Comparison of ENCODE assay signal across 1 cellular context in the genomic region with DNA sequence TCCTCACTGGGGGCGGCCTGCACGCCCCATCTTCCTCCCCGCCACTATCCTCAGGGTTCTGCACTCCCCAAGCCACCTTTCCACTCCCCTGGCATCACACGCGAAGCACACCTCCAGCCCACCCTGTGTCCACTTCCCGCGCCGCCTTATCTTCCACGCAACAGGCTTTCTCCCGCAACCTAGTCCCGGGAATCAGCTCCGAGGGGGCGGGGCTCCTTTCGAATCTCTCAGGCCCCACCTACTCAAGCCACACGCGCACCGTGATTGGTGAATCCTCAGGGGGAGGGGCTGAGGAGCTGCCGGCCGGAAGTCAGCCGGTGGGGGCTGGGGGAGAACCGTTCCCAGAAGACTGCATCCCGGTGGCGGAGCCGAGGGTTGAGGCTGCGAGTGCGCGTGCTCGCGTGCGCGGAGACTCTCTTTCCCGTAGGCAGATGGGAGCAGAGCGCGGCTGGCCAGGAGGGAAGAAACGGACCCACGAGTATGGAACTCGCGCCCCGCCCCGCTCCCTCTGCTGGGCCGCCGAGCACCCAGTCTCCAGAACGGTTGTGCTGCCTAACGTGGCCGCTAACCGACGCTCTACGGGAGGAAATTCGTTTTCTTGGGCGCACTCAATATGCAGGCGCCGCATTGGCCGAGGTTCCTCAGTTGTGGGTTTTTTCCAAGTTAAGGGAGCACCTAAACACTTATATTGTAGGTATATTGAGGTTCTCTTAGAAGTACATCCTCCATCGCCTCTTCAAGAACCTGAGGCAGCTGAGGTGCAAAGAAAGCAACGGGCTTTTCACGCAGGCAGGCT.
TF ChIP-seq lines count a peak whose summit lies in the region.

A gene (minus strand): TSS at position 194 of the 796 bp plus-strand sequence.

TF ChIP-seq in K562, 482 proteins besides CTCF, POLR2A, EP300 and RAD21 (continued from another document and continues in another):
- TF ChIP-seq ILF3 (IDR thresholded peaks at IDR 0.05; ENCODE audit: borderline replicate concordance) (no peak), ZNF165 (CRISPR knock-in tag; IDR thresholded peaks at IDR 0.05; ENCODE audit: borderline replicate concordance) (no peak; the same call in 1 of the 2 replicates), ZBTB8A (IDR thresholded peaks at IDR 0.05; ENCODE audit: partially characterized antibody) (no peak), ATF7 (IDR thresholded peaks at IDR 0.05) (peak; percentile 74), EZH2 (IDR thresholded peaks at IDR 0.05; ENCODE audit: borderline replicate concordance, low read depth, low read length) (no peak), ZNF444 (CRISPR knock-in tag; IDR thresholded peaks at IDR 0.05) (no peak), CEBPG (CRISPR knock-in tag; IDR thresholded peaks at IDR 0.05) (no peak), CEBPG (tag; conservative IDR thresholded peaks at IDR 0.05 in 1 of 2, IDR thresholded peaks at IDR 0.05 in 1 of 2) (no peak), ZNF583 (CRISPR knock-in tag; IDR thresholded peaks at IDR 0.05) (peak; percentile 13; the same call in 1 of the 2 replicates), ZNF766 (CRISPR knock-in tag; conservative IDR thresholded peaks at IDR 0.05) (peak; percentile 14), EWSR1 (IDR thresholded peaks at IDR 0.05; ENCODE audit: borderline replicate concordance, low read depth, partially characterized antibody) (no peak), TAF7 (tag; IDR thresholded peaks at IDR 0.05) (peak; percentile 74), NR2F6 (CRISPR knock-in tag; IDR thresholded peaks at IDR 0.05) (no peak), SRF (CRISPR knock-in tag; IDR thresholded peaks at IDR 0.05) (peak in 1 of 2 experiments; percentile 47; a peak in 1 of 4 replicates), POU5F1 (IDR thresholded peaks at IDR 0.05; ENCODE audit: borderline replicate concordance, low read depth, low read length, partially characterized antibody) (no peak), ZKSCAN8 (CRISPR knock-in tag; IDR thresholded peaks at IDR 0.05) (no peak), ILK (tag; IDR thresholded peaks at IDR 0.05; ENCODE audit: borderline replicate concordance, low read depth) (no peak), TCFL5 (CRISPR knock-in tag; conservative IDR thresholded peaks at IDR 0.05) (no peak), SMAD2 (IDR thresholded peaks at IDR 0.05; ENCODE audit: low read depth, low read length) (no peak), FOS (IDR thresholded peaks at IDR 0.05; ENCODE audit: extremely low read depth, insufficient read length) (peak; percentile 24), BRD4 (IDR thresholded peaks at IDR 0.05) (0 out of 2 replicates have a peak, but pooled peaks have one; percentile 6), RCOR1 (IDR thresholded peaks at IDR 0.05; ENCODE audit: borderline replicate concordance in 1 of 2, low read depth in 2 of 2, low read length in 2 of 2) (peak in 1 of 2 experiments; percentile 59; a peak in 2 of 4 replicates), ADNP (tag; IDR thresholded peaks at IDR 0.05) (no peak)
- TF ChIP-seq, protein P1, sequence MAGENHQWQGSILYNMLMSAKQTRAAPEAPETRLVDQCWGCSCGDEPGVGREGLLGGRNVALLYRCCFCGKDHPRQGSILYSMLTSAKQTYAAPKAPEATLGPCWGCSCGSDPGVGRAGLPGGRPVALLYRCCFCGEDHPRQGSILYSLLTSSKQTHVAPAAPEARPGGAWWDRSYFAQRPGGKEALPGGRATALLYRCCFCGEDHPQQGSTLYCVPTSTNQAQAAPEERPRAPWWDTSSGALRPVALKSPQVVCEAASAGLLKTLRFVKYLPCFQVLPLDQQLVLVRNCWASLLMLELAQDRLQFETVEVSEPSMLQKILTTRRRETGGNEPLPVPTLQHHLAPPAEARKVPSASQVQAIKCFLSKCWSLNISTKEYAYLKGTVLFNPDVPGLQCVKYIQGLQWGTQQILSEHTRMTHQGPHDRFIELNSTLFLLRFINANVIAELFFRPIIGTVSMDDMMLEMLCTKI (IDR thresholded peaks at IDR 0.05; ENCODE audit: partially characterized antibody): no peak
- TF ChIP-seq, protein P2, sequence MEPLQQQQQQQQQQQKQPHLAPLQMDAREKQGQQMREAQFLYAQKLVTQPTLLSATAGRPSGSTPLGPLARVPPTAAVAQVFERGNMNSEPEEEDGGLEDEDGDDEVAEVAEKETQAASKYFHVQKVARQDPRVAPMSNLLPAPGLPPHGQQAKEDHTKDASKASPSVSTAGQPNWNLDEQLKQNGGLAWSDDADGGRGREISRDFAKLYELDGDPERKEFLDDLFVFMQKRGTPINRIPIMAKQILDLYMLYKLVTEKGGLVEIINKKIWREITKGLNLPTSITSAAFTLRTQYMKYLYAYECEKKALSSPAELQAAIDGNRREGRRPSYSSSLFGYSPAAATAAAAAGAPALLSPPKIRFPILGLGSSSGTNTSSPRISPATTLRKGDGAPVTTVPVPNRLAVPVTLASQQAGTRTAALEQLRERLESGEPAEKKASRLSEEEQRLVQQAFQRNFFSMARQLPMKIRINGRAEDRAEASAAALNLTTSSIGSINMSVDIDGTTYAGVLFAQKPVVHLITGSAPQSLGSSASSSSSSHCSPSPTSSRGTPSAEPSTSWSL (CRISPR knock-in tag; IDR thresholded peaks at IDR 0.05; ENCODE audit: borderline replicate concordance): no peak
- TF ChIP-seq, protein P3, sequence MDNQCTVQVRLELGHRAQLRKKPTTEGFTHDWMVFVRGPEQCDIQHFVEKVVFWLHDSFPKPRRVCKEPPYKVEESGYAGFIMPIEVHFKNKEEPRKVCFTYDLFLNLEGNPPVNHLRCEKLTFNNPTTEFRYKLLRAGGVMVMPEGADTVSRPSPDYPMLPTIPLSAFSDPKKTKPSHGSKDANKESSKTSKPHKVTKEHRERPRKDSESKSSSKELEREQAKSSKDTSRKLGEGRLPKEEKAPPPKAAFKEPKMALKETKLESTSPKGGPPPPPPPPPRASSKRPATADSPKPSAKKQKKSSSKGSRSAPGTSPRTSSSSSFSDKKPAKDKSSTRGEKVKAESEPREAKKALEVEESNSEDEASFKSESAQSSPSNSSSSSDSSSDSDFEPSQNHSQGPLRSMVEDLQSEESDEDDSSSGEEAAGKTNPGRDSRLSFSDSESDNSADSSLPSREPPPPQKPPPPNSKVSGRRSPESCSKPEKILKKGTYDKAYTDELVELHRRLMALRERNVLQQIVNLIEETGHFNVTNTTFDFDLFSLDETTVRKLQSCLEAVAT (IDR thresholded peaks at IDR 0.05): peak; percentile 51 to 55; a peak in 2 of 4 replicates
- TF ChIP-seq, protein P4, sequence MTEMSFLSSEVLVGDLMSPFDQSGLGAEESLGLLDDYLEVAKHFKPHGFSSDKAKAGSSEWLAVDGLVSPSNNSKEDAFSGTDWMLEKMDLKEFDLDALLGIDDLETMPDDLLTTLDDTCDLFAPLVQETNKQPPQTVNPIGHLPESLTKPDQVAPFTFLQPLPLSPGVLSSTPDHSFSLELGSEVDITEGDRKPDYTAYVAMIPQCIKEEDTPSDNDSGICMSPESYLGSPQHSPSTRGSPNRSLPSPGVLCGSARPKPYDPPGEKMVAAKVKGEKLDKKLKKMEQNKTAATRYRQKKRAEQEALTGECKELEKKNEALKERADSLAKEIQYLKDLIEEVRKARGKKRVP (CRISPR knock-in tag; IDR thresholded peaks at IDR 0.05): no peak; the same call in 1 of the 2 replicates
- TF ChIP-seq, protein P5, sequence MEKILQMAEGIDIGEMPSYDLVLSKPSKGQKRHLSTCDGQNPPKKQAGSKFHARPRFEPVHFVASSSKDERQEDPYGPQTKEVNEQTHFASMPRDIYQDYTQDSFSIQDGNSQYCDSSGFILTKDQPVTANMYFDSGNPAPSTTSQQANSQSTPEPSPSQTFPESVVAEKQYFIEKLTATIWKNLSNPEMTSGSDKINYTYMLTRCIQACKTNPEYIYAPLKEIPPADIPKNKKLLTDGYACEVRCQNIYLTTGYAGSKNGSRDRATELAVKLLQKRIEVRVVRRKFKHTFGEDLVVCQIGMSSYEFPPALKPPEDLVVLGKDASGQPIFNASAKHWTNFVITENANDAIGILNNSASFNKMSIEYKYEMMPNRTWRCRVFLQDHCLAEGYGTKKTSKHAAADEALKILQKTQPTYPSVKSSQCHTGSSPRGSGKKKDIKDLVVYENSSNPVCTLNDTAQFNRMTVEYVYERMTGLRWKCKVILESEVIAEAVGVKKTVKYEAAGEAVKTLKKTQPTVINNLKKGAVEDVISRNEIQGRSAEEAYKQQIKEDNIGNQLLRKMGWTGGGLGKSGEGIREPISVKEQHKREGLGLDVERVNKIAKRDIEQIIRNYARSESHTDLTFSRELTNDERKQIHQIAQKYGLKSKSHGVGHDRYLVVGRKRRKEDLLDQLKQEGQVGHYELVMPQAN (IDR thresholded peaks at IDR 0.05; ENCODE audit: borderline replicate concordance): peak; percentile 90
- TF ChIP-seq, protein P6, sequence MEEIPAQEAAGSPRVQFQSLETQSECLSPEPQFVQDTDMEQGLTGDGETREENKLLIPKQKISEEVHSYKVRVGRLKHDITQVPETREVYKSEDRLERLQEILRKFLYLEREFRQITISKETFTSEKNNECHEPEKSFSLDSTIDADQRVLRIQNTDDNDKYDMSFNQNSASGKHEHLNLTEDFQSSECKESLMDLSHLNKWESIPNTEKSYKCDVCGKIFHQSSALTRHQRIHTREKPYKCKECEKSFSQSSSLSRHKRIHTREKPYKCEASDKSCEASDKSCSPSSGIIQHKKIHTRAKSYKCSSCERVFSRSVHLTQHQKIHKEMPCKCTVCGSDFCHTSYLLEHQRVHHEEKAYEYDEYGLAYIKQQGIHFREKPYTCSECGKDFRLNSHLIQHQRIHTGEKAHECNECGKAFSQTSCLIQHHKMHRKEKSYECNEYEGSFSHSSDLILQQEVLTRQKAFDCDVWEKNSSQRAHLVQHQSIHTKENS (CRISPR knock-in tag; IDR thresholded peaks at IDR 0.05): no peak
- TF ChIP-seq, protein P7, sequence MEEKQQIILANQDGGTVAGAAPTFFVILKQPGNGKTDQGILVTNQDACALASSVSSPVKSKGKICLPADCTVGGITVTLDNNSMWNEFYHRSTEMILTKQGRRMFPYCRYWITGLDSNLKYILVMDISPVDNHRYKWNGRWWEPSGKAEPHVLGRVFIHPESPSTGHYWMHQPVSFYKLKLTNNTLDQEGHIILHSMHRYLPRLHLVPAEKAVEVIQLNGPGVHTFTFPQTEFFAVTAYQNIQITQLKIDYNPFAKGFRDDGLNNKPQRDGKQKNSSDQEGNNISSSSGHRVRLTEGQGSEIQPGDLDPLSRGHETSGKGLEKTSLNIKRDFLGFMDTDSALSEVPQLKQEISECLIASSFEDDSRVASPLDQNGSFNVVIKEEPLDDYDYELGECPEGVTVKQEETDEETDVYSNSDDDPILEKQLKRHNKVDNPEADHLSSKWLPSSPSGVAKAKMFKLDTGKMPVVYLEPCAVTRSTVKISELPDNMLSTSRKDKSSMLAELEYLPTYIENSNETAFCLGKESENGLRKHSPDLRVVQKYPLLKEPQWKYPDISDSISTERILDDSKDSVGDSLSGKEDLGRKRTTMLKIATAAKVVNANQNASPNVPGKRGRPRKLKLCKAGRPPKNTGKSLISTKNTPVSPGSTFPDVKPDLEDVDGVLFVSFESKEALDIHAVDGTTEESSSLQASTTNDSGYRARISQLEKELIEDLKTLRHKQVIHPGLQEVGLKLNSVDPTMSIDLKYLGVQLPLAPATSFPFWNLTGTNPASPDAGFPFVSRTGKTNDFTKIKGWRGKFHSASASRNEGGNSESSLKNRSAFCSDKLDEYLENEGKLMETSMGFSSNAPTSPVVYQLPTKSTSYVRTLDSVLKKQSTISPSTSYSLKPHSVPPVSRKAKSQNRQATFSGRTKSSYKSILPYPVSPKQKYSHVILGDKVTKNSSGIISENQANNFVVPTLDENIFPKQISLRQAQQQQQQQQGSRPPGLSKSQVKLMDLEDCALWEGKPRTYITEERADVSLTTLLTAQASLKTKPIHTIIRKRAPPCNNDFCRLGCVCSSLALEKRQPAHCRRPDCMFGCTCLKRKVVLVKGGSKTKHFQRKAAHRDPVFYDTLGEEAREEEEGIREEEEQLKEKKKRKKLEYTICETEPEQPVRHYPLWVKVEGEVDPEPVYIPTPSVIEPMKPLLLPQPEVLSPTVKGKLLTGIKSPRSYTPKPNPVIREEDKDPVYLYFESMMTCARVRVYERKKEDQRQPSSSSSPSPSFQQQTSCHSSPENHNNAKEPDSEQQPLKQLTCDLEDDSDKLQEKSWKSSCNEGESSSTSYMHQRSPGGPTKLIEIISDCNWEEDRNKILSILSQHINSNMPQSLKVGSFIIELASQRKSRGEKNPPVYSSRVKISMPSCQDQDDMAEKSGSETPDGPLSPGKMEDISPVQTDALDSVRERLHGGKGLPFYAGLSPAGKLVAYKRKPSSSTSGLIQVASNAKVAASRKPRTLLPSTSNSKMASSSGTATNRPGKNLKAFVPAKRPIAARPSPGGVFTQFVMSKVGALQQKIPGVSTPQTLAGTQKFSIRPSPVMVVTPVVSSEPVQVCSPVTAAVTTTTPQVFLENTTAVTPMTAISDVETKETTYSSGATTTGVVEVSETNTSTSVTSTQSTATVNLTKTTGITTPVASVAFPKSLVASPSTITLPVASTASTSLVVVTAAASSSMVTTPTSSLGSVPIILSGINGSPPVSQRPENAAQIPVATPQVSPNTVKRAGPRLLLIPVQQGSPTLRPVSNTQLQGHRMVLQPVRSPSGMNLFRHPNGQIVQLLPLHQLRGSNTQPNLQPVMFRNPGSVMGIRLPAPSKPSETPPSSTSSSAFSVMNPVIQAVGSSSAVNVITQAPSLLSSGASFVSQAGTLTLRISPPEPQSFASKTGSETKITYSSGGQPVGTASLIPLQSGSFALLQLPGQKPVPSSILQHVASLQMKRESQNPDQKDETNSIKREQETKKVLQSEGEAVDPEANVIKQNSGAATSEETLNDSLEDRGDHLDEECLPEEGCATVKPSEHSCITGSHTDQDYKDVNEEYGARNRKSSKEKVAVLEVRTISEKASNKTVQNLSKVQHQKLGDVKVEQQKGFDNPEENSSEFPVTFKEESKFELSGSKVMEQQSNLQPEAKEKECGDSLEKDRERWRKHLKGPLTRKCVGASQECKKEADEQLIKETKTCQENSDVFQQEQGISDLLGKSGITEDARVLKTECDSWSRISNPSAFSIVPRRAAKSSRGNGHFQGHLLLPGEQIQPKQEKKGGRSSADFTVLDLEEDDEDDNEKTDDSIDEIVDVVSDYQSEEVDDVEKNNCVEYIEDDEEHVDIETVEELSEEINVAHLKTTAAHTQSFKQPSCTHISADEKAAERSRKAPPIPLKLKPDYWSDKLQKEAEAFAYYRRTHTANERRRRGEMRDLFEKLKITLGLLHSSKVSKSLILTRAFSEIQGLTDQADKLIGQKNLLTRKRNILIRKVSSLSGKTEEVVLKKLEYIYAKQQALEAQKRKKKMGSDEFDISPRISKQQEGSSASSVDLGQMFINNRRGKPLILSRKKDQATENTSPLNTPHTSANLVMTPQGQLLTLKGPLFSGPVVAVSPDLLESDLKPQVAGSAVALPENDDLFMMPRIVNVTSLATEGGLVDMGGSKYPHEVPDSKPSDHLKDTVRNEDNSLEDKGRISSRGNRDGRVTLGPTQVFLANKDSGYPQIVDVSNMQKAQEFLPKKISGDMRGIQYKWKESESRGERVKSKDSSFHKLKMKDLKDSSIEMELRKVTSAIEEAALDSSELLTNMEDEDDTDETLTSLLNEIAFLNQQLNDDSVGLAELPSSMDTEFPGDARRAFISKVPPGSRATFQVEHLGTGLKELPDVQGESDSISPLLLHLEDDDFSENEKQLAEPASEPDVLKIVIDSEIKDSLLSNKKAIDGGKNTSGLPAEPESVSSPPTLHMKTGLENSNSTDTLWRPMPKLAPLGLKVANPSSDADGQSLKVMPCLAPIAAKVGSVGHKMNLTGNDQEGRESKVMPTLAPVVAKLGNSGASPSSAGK (IDR thresholded peaks at IDR 0.05): peak; percentile 81
